ENCODE assay signal across 8 cellular contexts in the genomic region with DNA sequence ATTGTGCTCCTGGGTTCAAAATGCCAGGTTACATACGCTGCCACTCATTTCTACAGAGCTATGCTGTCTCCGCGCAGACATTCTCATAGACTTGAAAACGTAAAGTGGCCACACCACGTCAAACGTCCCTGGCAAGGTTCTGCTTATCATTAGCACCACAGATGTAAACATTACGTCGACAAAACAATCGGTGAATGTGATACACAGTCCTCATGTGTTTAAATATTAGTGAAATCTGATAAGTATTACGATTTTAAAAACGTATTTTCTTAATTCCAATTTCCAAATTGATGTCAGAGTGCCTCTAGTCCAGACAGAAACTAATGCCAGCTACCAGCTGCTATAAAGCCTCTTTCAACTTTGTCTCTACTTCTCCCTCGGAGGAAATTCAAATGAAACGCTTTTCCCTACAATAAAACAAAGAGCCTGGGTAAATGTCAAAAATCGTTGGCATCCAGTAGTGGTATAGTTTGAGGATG. TPM values are rescaled to one million over a fixed set of nuclear protein-coding genes. Genes with fewer than 3 reads are reported as not detected.
DNase-seq lines count a peak whose midpoint lies in the region; ATAC-seq, FAIRE-seq and TF ChIP-seq lines count a peak whose summit lies in the region.

No MANE protein-coding gene starts in this region.

- H3K4me1 ChIP-seq in keratinocyte (ENCODE audit: control insufficient read depth, extremely low read depth, insufficient read depth, low read length): peaks cover 28% of the 10 kb centered on the region

- H3K79me2 ChIP-seq in keratinocyte (ENCODE audit: control insufficient read depth, insufficient read depth, low read length): peaks cover 58% of the 10 kb centered on the region

- TF ChIP-seq CTCF in HL-60 (IDR thresholded peaks at IDR 0.05; ENCODE audit: insufficient read depth, low read length): no peak
- no peak for TF ChIP-seq CTCF in brain microvascular endothelial cell (IDR thresholded peaks at IDR 0.05; ENCODE audit: low read depth, low read length, missing control alignments)
- TF ChIP-seq CTCF in keratinocyte (optimal IDR thresholded peaks at IDR 0.05 in 1 of 3, IDR thresholded peaks at IDR 0.05 in 1 of 3, conservative IDR thresholded peaks at IDR 0.05 in 1 of 3; ENCODE audit: extremely low read depth in 1 of 3, insufficient read depth in 2 of 3, low read length in 3 of 3): no peak

- FAIRE-seq in keratinocyte (lab: Jason Lieb, UNC): peak; percentile 23

- peak overlapping the region; percentile 27 for H2AFZ ChIP-seq in keratinocyte (ENCODE audit: control insufficient read depth, low read length)

- no peaks in the 10 kb centered on the region for H3K9me3 ChIP-seq in keratinocyte (ENCODE audit: control insufficient read depth, low read depth, low read length)

- peak overlapping the region; percentile 91 for H3K9ac ChIP-seq in keratinocyte (ENCODE audit: control insufficient read depth, extremely low read depth, insufficient read depth, low read length)

- H3K9me1 ChIP-seq in keratinocyte (ENCODE audit: control insufficient read depth, extremely low read depth, insufficient read depth, low read length): no peaks in the 10 kb centered on the region

- no peaks in the 10 kb centered on the region for H4K20me1 ChIP-seq in keratinocyte (ENCODE audit: control insufficient read depth, extremely low read depth, insufficient read depth, low read length)

- H3K27ac ChIP-seq in HL-60 (replicated peaks): peak overlapping the region; percentile 95
- H3K27ac ChIP-seq in brain microvascular endothelial cell: peak overlapping the region; percentile 83
- H3K27ac ChIP-seq in keratinocyte (ENCODE audit: control insufficient read depth, insufficient read depth, low read length): peak overlapping the region; percentile 84

- H3K27me3 ChIP-seq in HL-60 (ENCODE audit: insufficient read depth, poor library complexity, severe bottlenecking) (no peaks in the 10 kb centered on the region), brain microvascular endothelial cell (replicated peaks) (no peaks in the 10 kb centered on the region), keratinocyte (ENCODE audit: control insufficient read depth, extremely low read depth, insufficient read depth, low read length) (no peaks in the 10 kb centered on the region)

- dilution Hi-C loops in keratinocyte (cut with MboI; ENCODE audit: extremely low pct_ligation_motif_present, low sequenced_read_pairs): no loop called here

- DNase-seq in AML-193 (lab: John Stamatoyannopoulos, UW) (peak; percentile 51 to 60), HL-60 (ENCODE audit: low read depth in 1 of 2, low spot score in 1 of 2) (peak; percentile 54 to 72), brain microvascular endothelial cell (peak; percentile 66), keratinocyte (ENCODE audit: low read depth, low spot score) (no peak), AG08395 (ENCODE audit: low spot score) (no peak)
- DNase-seq in stimulated activated naive CD8-positive, alpha-beta T cell treated with anti-CD3 and anti-CD28 coated beads, Interleukin-15, Interleukin-2, amounts not matched to agents 100 U/mL and 50 U/mL, for 24 hours: peak; percentile 58

- 0 out of 2 replicates have a peak, but pooled peaks have one; percentile 8 for TF ChIP-seq POLR2A in Raji (IDR thresholded peaks at IDR 0.05; ENCODE audit: insufficient read depth, low read depth, low read length)

- peak; percentile 27 for ATAC-seq in GM18861 (IDR thresholded peaks at IDR 0.05; ENCODE audit: unreplicated experiment)
- ATAC-seq in stimulated activated naive CD8-positive, alpha-beta T cell treated with anti-CD3 and anti-CD28 coated beads, Interleukin-15, Interleukin-2, amounts not matched to agents 100 U/mL and 50 U/mL, for 24 hours: peak; percentile 44

- H3K36me3 ChIP-seq in brain microvascular endothelial cell (replicated peaks) (peaks cover 3% of the 10 kb centered on the region), keratinocyte (ENCODE audit: control insufficient read depth in 2 of 2, extremely low read depth in 1 of 2, insufficient read depth in 2 of 2, low read length in 2 of 2) (no peaks in the 10 kb centered on the region)

- H3K4me3 ChIP-seq in HL-60 (replicated peaks; ENCODE audit: insufficient read depth, low read length) (peak overlapping the region; percentile 66), brain microvascular endothelial cell (ENCODE audit: low read depth, low read length) (peak overlapping the region; percentile 91), keratinocyte (ENCODE audit: control insufficient read depth in 2 of 3, extremely low read depth in 1 of 3, insufficient read depth in 2 of 3, low read depth in 1 of 3, low read length in 3 of 3) (peak overlapping the region; percentile 61 to 94 (median 86))

- in situ Hi-C loops in brain microvascular endothelial cell (cut with HindIII; ENCODE audit: low pct_ligation_motif_present, low sequenced_read_pairs): no loop called here

- H3K4me2 ChIP-seq in keratinocyte (ENCODE audit: control insufficient read depth, extremely low read depth, insufficient read depth, low read depth, low read length): peak overlapping the region; percentile 80

RNA-seq across cellular contexts. Expression of a gene that starts 1.1 kb away (rescaled TPM):
- polyA plus RNA-seq in keratinocyte: 4.8 to 11.0 TPM (median 7.7 TPM) in 3 replicates
- polyA plus RNA-seq in keratinocyte (2011; ENCODE audit: low read depth): 4.1 TPM
- 3.4 and 8.1 TPM in 2 replicates for polyA plus RNA-seq in keratinocyte (2011; cell fraction: cytosol; rRNA removed)
- polyA plus RNA-seq in keratinocyte (2011; cell fraction: nucleus; rRNA removed): 5.3 and 6.1 TPM in 2 replicates
- 7.9 and 8.6 TPM in 2 replicates for polyA plus RNA-seq in keratinocyte (2012; ENCODE audit: low replicate concordance)
- 2.2 to 11.0 TPM (median 4.8 TPM) in 3 replicates for polyA minus RNA-seq in keratinocyte
- polyA minus RNA-seq in keratinocyte (2011; cell fraction: cytosol; rRNA and poly(A)+ RNA removed): 7.5 TPM
- 5.1 and 10.9 TPM in 2 replicates for polyA minus RNA-seq in keratinocyte (2011; cell fraction: nucleus; rRNA and poly(A)+ RNA removed)

Comparison
In these comparisons a context has a peak if more than half of its experiments do, and no peak if none do; other contexts are left out.
1. DNase-seq: peak in AML-193 (2 of 2), HL-60 (2 of 2), brain microvascular endothelial cell (single experiment) and stimulated activated naive CD8-positive, alpha-beta T cell treated with anti-CD3 and anti-CD28 coated beads, Interleukin-15, Interleukin-2, amounts not matched to agents 100 U/mL and 50 U/mL, for 24 hours (single experiment); none in keratinocyte (single experiment) and AG08395 (single experiment).
2. Peak in every context shown above with its lines, with median percentiles within 50 percentile points of each other: H3K27ac ChIP-seq and H3K4me3 ChIP-seq.